16 cellular contexts compared by ENCODE assay signal in the genomic region with DNA sequence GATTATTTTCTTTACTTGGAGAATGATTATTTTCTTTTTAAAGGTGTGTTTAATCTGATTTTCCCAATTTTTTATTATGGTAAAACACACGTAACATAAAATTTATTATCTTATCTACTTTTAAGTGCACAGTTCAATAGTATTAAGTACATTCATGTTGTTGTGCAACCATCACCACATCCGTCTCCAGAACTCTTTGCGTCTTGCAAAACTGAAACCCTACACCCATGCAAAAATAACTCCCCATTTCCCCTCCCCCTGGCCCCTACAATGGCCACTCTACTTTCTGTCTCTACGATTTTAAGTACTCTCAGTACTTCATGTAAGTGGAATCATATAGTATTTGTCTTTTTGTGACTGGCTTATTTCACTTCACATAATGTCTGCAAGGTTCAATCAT.
DNase-seq lines count a peak whose midpoint lies in the region; ATAC-seq and TF ChIP-seq lines count a peak whose summit lies in the region.
"Had no signal": no experiment of that assay in that cellular context is flagged by ENCODE, and none has a peak within 500 bp of the region (broad histone marks: within the 10 kb centered on the region; RNA-seq: fewer than 3 reads in every experiment).

No MANE protein-coding gene starts in this region.

- H3K4me3 Mint-ChIP-seq in activated T-helper 17 cell treated with anti-CD3 and anti-CD28 coated beads, Interleukin-2, amount 50 U/mL, for 72 hours: no peak overlapping the region
- H3K4me3 Mint-ChIP-seq: activated T-helper 1 cell treated with anti-CD3 and anti-CD28 coated beads, Interleukin-12 subunit alpha, Interleukin-12 subunit beta, Interleukin-2, Interleukin-4 antibody, amounts not matched to agents 30 ng/mL and 10 ng/mL and 1 ng/mL, durations not matched to agents 14 hours and 24 hours and 36 hours had no signal

- no peaks in the 10 kb centered on the region for H3K9me3 Mint-ChIP-seq in activated T-helper 17 cell treated with anti-CD3 and anti-CD28 coated beads, Interleukin-2, amount 50 U/mL, for 72 hours

- DNase-seq in NOMO-1 treated with dmso at 0.1 percent for 144 hours (lab: John Stamatoyannopoulos, UW; ENCODE audit: unreplicated experiment) (peak; percentile 43), fibroblast of the aortic adventitia (ENCODE audit: low read depth) (peak; percentile 13), coronary artery (ENCODE audit: low spot score) (no peak), hippocampal formation (lab: John Stamatoyannopoulos, UW) (no peak), NCI-H524 treated with DMSO at 0.1 percent for 48 hours (lab: John Stamatoyannopoulos, UW) (no peak)
- DNase-seq: activated CD4-positive, alpha-beta T cell treated with anti-CD3 and anti-CD28 coated beads, Interleukin-2, amount 50 U/mL, for 4 hours; Calu3; head of caudate nucleus; NCI-H2029 treated with DMSO at 0.1 percent for 48 hours; right lobe of liver; stimulated activated CD4-positive, alpha-beta T cell treated with anti-CD3 and anti-CD28 coated beads, Interleukin-4, amount 100 ng/mL, for 1 hour; tibial artery had no signal

- no peaks in the 10 kb centered on the region for H3K36me3 Mint-ChIP-seq in activated T-helper 17 cell treated with anti-CD3 and anti-CD28 coated beads, Interleukin-2, amount 50 U/mL, for 72 hours (ENCODE audit: low read depth)

- ATAC-seq in GM18519 (IDR thresholded peaks at IDR 0.05; ENCODE audit: low FRiP score, unreplicated experiment) (peak; percentile 58), HG03565 (IDR thresholded peaks at IDR 0.05; ENCODE audit: unreplicated experiment) (peak; percentile 48)
- ATAC-seq in activated T-helper 17 cell treated with anti-CD3 and anti-CD28 coated beads, Interleukin-2, amount 50 U/mL, for 72 hours (replicated peaks): no peak
- ATAC-seq: right lobe of liver had no signal

- no peaks in the 10 kb centered on the region for H3K4me1 Mint-ChIP-seq in activated T-helper 17 cell treated with anti-CD3 and anti-CD28 coated beads, Interleukin-2, amount 50 U/mL, for 72 hours

- H3K27ac ChIP-seq in coronary artery: no peak overlapping the region
- H3K27ac ChIP-seq: right lobe of liver, tibial artery had no signal

- H3K27ac Mint-ChIP-seq in activated T-helper 17 cell treated with anti-CD3 and anti-CD28 coated beads, Interleukin-2, amount 50 U/mL, for 72 hours: no peak overlapping the region
- H3K27ac Mint-ChIP-seq: activated T-helper 1 cell treated with anti-CD3 and anti-CD28 coated beads, Interleukin-12 subunit alpha, Interleukin-12 subunit beta, Interleukin-2, Interleukin-4 antibody, amounts not matched to agents 30 ng/mL and 10 ng/mL and 1 ng/mL, durations not matched to agents 14 hours and 24 hours and 36 hours had no signal

- H3K27me3 Mint-ChIP-seq in activated T-helper 17 cell treated with anti-CD3 and anti-CD28 coated beads, Interleukin-2, amount 50 U/mL, for 72 hours: peaks cover 29% of the 10 kb centered on the region

- TF ChIP-seq CTCF in fibroblast of the aortic adventitia (IDR thresholded peaks at IDR 0.05; ENCODE audit: insufficient read depth, low read length): no peak
- TF ChIP-seq CTCF in coronary artery (IDR thresholded peaks at IDR 0.05): no peak

- H3K4me3 ChIP-seq in fibroblast of the aortic adventitia (ENCODE audit: low read depth, low read length) (no peak overlapping the region), coronary artery (no peak overlapping the region)
- H3K4me3 ChIP-seq: right lobe of liver, tibial artery had no signal

Comparison
In these comparisons a context has a peak if more than half of its experiments do, and no peak if none do; other contexts are left out.
1. DNase-seq: peak in NOMO-1 treated with dmso at 0.1 percent for 144 hours (single experiment) and fibroblast of the aortic adventitia (single experiment); none in coronary artery (single experiment), hippocampal formation (0 of 2) and NCI-H524 treated with DMSO at 0.1 percent for 48 hours (single experiment).